In the genomic region with DNA sequence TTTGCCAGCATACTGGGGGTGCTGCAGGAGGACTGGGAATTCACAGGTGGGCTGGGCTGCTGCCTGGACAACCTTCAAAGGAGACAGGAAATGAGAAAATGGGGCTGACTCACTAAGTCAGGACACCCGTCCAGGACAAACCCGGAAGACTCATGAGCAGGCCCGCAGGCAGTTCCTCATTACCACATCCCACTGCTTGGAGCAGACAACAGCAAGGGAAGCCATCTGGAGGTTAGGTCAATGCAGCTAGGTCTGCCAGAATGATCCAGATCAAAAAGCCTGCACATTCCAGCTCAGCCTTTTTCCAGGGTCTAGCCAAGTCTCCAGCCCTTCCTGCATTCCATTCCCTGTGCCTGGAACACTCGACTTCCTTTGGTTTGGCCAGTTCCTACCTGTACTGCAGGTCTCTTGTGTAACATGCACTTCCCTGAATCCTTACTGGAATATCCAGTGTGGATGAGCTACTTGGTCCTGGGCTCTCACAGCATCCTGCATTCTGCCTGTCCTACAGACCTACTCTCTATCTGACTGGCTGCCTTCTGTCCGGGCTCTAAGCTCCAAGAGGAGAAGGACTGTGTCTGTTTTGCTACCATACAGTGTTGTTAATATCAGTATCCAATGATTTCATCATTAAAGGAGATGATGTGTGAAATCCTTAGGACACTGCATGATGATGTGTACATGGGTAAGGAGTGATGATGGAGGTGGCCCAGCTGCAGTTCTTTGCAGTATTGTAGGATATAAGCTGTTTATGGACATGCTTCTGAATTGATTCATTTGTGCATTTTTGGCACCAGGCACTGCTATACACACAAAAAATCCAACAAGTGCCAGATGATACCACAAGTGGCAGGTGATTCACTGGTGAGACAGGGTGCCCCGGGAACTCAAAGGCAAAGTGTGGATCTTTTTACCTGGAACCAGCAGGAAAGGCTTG, we compare ENCODE assay signal across 12 cellular contexts.
A peak's percentile ranks its signal among the peaks of the same experiment; 100 is the strongest.
DNase-seq lines count a peak whose midpoint lies in the region; ATAC-seq and TF ChIP-seq lines count a peak whose summit lies in the region.
"Had no signal": no experiment of that assay in that cellular context is flagged by ENCODE, and none has a peak within 500 bp of the region (broad histone marks: within the 10 kb centered on the region; RNA-seq: fewer than 3 reads in every experiment).

No MANE protein-coding gene starts in this region.

- TF ChIP-seq CTCF in C4-2B (conservative IDR thresholded peaks at IDR 0.05), result no peak

- no peaks in the 10 kb centered on the region for H3K36me3 Mint-ChIP-seq in natural killer cell treated with Interleukin-12 subunit alpha and Interleukin-12 subunit beta and Interleukin-15 and Interleukin-18, amount 100 ng/mL, for 72 hours
- H3K36me3 Mint-ChIP-seq: activated CD4-positive, alpha-beta memory T cell treated with anti-CD3 and anti-CD28 coated beads for 36 hours had no signal

- DNase-seq in NCI-H1092 (lab: John Stamatoyannopoulos, UW) (peak; percentile 13), cerebellum (ENCODE audit: low spot score) (peak; percentile 19), mesendoderm (peak; percentile 74)
- no peak for DNase-seq in natural killer cell treated with Interleukin-12 subunit alpha and Interleukin-12 subunit beta and Interleukin-15 and Interleukin-18, amount 100 ng/mL, for 72 hours (ENCODE audit: low spot score)
- DNase-seq: activated CD4-positive, alpha-beta memory T cell treated with anti-CD3 and anti-CD28 coated beads for 36 hours; cerebellar nuclear complex; PC-9; stimulated activated CD4-positive, alpha-beta T cell treated with anti-CD3 and anti-CD28 coated beads, Interleukin-2, amount 100 ng/mL, for 24 hours had no signal

- H4K5ac ChIP-seq in mesendoderm (ENCODE audit: low read length), result no peak overlapping the region

- H3K23ac ChIP-seq in mesendoderm (ENCODE audit: low read length), result no peak overlapping the region

- no peak overlapping the region for H3K56ac ChIP-seq in mesendoderm (ENCODE audit: low read length)

- H3K27me3 ChIP-seq in mesendoderm (ENCODE audit: insufficient read depth, low read length, poor library complexity), result no peaks in the 10 kb centered on the region

- no peak overlapping the region for H2AK5ac ChIP-seq in mesendoderm (ENCODE audit: low read length)

- WGBS in mesendoderm (ENCODE audit: extremely low coverage, insufficient coverage, low lambda C conversion rate), result no CpG with 5 or more reads among the region's 6 CpGs

- H4K8ac ChIP-seq in mesendoderm (ENCODE audit: low read depth, low read length), result no peak overlapping the region

- H3K4me3 Mint-ChIP-seq in natural killer cell treated with Interleukin-12 subunit alpha and Interleukin-12 subunit beta and Interleukin-15 and Interleukin-18, amount 100 ng/mL, for 72 hours, result no peak overlapping the region
- H3K4me3 Mint-ChIP-seq: activated CD4-positive, alpha-beta memory T cell treated with anti-CD3 and anti-CD28 coated beads for 36 hours had no signal

- H3K4me1 ChIP-seq in mesendoderm (ENCODE audit: control insufficient read depth, low read depth, low read length), result no peaks in the 10 kb centered on the region

- H3K18ac ChIP-seq in mesendoderm (ENCODE audit: low read length), result no peak overlapping the region

- no peaks in the 10 kb centered on the region for H3K79me1 ChIP-seq in mesendoderm (ENCODE audit: low read length)

- no peak overlapping the region for H3K4ac ChIP-seq in mesendoderm (ENCODE audit: low read depth, low read length)

- H3K4me3 ChIP-seq in mesendoderm (ENCODE audit: low read length), result no peak overlapping the region
- H3K4me3 ChIP-seq: PC-9 had no signal

- H3K9ac ChIP-seq in mesendoderm (ENCODE audit: low read length), result no peak overlapping the region

- H3K79me2 ChIP-seq in mesendoderm (ENCODE audit: control insufficient read depth, insufficient read depth, low read length), result no peaks in the 10 kb centered on the region

- no peaks in the 10 kb centered on the region for H3K4me1 Mint-ChIP-seq in natural killer cell treated with Interleukin-12 subunit alpha and Interleukin-12 subunit beta and Interleukin-15 and Interleukin-18, amount 100 ng/mL, for 72 hours (ENCODE audit: low read depth in 2 of 2)

- no peak overlapping the region for H3K27ac Mint-ChIP-seq in natural killer cell treated with Interleukin-12 subunit alpha and Interleukin-12 subunit beta and Interleukin-15 and Interleukin-18, amount 100 ng/mL, for 72 hours
- H3K27ac Mint-ChIP-seq: activated CD4-positive, alpha-beta memory T cell treated with anti-CD3 and anti-CD28 coated beads for 36 hours had no signal

- no peak overlapping the region for H2BK15ac ChIP-seq in mesendoderm (replicated peaks; ENCODE audit: low read depth)

- no peaks in the 10 kb centered on the region for H3K36me3 ChIP-seq in mesendoderm (ENCODE audit: control insufficient read depth, insufficient read depth, low read length)

- H3K27ac ChIP-seq in C4-2B (0 out of 2 replicates have a peak overlapping the region, but pooled peaks have one; percentile 7), mesendoderm (ENCODE audit: low read depth, low read length) (no peak overlapping the region)
- H3K27ac ChIP-seq: PC-9 had no signal

- no peak overlapping the region for H2BK5ac ChIP-seq in mesendoderm (ENCODE audit: low read length)

- no peaks in the 10 kb centered on the region for H3K9me3 Mint-ChIP-seq in natural killer cell treated with Interleukin-12 subunit alpha and Interleukin-12 subunit beta and Interleukin-15 and Interleukin-18, amount 100 ng/mL, for 72 hours
- H3K9me3 Mint-ChIP-seq: activated CD4-positive, alpha-beta memory T cell treated with anti-CD3 and anti-CD28 coated beads for 36 hours had no signal

- H3K4me2 ChIP-seq in mesendoderm (ENCODE audit: low read length), result no peak overlapping the region
- H3K4me2 ChIP-seq: PC-9 had no signal

- ATAC-seq in HG02678 (IDR thresholded peaks at IDR 0.05; ENCODE audit: unreplicated experiment) (no peak), HG03565 (IDR thresholded peaks at IDR 0.05; ENCODE audit: unreplicated experiment) (no peak), HG03108 (IDR thresholded peaks at IDR 0.05; ENCODE audit: unreplicated experiment) (no peak)
- ATAC-seq in natural killer cell treated with Interleukin-12 subunit alpha and Interleukin-12 subunit beta and Interleukin-15 and Interleukin-18, amount 100 ng/mL, for 72 hours, result no peak

- H3K27me3 Mint-ChIP-seq in natural killer cell treated with Interleukin-12 subunit alpha and Interleukin-12 subunit beta and Interleukin-15 and Interleukin-18, amount 100 ng/mL, for 72 hours, result peaks cover 5 to 9% of the 10 kb centered on the region in 2 donors
- H3K27me3 Mint-ChIP-seq: activated CD4-positive, alpha-beta memory T cell treated with anti-CD3 and anti-CD28 coated beads for 36 hours had no signal

- no peak overlapping the region for H2BK120ac ChIP-seq in mesendoderm (ENCODE audit: low read depth, low read length)
